In genomic region chr5:97231025-97231636, GRCh38 we compare ENCODE assay signal across 8 cellular contexts. TPM values are rescaled to one million over a fixed set of nuclear protein-coding genes. Genes with fewer than 3 reads are reported as not detected.
DNase-seq lines count a peak whose midpoint lies in the region; ATAC-seq and TF ChIP-seq lines count a peak whose summit lies in the region.

No MANE protein-coding gene starts in this region.

- no peaks in the 10 kb centered on the region for H3K27me3 Mint-ChIP-seq in endodermal cell (ENCODE audit: insufficient read depth)
- H3K27me3 Mint-ChIP-seq in memory B cell: peaks cover 6% of the 10 kb centered on the region

- no peaks in the 10 kb centered on the region for H3K4me1 ChIP-seq in endodermal cell (ENCODE audit: control insufficient read depth, insufficient read depth, low read length)

- H3K9me3 Mint-ChIP-seq in endodermal cell (peaks cover 17% of the 10 kb centered on the region), memory B cell (peaks cover 3% of the 10 kb centered on the region)

- peak; percentile 96 for ATAC-seq in HG02678 (IDR thresholded peaks at IDR 0.05; ENCODE audit: unreplicated experiment)
- ATAC-seq in memory B cell (ENCODE audit: low read depth): peak; percentile 58

- H3K4me3 ChIP-seq in GM12875 (ENCODE audit: low read depth, low read length) (no peak overlapping the region), endodermal cell (ENCODE audit: low read length) (no peak overlapping the region)

- no peak overlapping the region for H3K9ac ChIP-seq in endodermal cell (ENCODE audit: extremely low read depth, low read length, poor library complexity, severe bottlenecking)

- no peaks in the 10 kb centered on the region for H3K9me3 ChIP-seq in endodermal cell (ENCODE audit: control insufficient read depth, low read length)

- in situ Hi-C loops in SK-MEL-5 (cut with HindIII; ENCODE audit: low pct_unique_long_range_greater_than_20kb, low sequenced_read_pairs): no loop called here

- H3K36me3 ChIP-seq in endodermal cell (ENCODE audit: control insufficient read depth, insufficient read depth, low read length): no peaks in the 10 kb centered on the region

- no peaks in the 10 kb centered on the region for H3K27me3 ChIP-seq in endodermal cell (ENCODE audit: control insufficient read depth, insufficient read depth, low read length, poor library complexity, severe bottlenecking)

- no peaks in the 10 kb centered on the region for H3K36me3 Mint-ChIP-seq in endodermal cell (ENCODE audit: low read depth)
- H3K36me3 Mint-ChIP-seq in memory B cell: no peaks in the 10 kb centered on the region

- H3K4me1 Mint-ChIP-seq in endodermal cell (no peaks in the 10 kb centered on the region), memory B cell (no peaks in the 10 kb centered on the region)

- no peak overlapping the region for H3K27ac ChIP-seq in endodermal cell (ENCODE audit: low read depth, low read length)

- H3K27ac Mint-ChIP-seq in endodermal cell (no peak overlapping the region), memory B cell (no peak overlapping the region)

- intact Hi-C loops in posterior vena cava (cut with DNase I): loop anchor here in 1 of 2 donors (5.0 kb wide), 1 partner anchor 534 kb away; no protein-coding TSS in a partner anchor

- WGBS in endodermal cell (ENCODE audit: insufficient coverage in 1 of 2, insufficient read length in 1 of 2), 2 experiments: 13% methylated on average over 4 of the region's 4 CpGs; no CpG with 5 or more reads in 1 of the 2 experiments

- DNase-seq in AG20443 (ENCODE audit: low spot score) (peak; percentile 61), NAMALWA (ENCODE audit: low spot score) (peak; percentile 84), SK-MEL-5 (ENCODE audit: low read depth, low spot score) (peak; percentile 85), endodermal cell (peak; percentile 65), memory B cell (ENCODE audit: low spot score in 2 of 2) (peak in 1 of 2 donors; percentile 43), posterior vena cava (ENCODE audit: low spot score) (no peak)

- H3K4me3 Mint-ChIP-seq in endodermal cell (no peak overlapping the region), memory B cell (no peak overlapping the region)

- TF ChIP-seq CTCF in GM12875 (IDR thresholded peaks at IDR 0.05; ENCODE audit: borderline replicate concordance, insufficient read depth, low read depth, low read length): peak; percentile 60; the same call in 1 of the 2 replicates
- TF ChIP-seq CTCF in endodermal cell (conservative IDR thresholded peaks at IDR 0.05): peak; percentile 91

RNA-seq across cellular contexts. Expression of gene RIOK2, which starts 48.1 kb away (rescaled TPM):
- 46.6 and 48.7 TPM in 2 replicates for total RNA-seq in SK-MEL-5 (2014; rRNA removed; shearing (Covaris generic))
- 16.7 and 26.4 TPM in 2 replicates for polyA plus RNA-seq in SK-MEL-5 (2015; cell fraction: cytosol; rRNA removed)
- 24.2 and 24.8 TPM in 2 replicates for polyA plus RNA-seq in SK-MEL-5 (2015; cell fraction: nucleus; rRNA removed)
- total RNA-seq in endodermal cell (10 to 100 TPM; 27.3 to 37.7 TPM), posterior vena cava (10 to 100 TPM; 18.3 to 24.2 TPM)
- polyA plus RNA-seq in endodermal cell (2013, experiment 1 of 2): 25.8 TPM
- 25.2 TPM for polyA plus RNA-seq in endodermal cell (2013, experiment 2 of 2)
